Comparison of ENCODE assay signal across 17 cellular contexts in the genomic region with DNA sequence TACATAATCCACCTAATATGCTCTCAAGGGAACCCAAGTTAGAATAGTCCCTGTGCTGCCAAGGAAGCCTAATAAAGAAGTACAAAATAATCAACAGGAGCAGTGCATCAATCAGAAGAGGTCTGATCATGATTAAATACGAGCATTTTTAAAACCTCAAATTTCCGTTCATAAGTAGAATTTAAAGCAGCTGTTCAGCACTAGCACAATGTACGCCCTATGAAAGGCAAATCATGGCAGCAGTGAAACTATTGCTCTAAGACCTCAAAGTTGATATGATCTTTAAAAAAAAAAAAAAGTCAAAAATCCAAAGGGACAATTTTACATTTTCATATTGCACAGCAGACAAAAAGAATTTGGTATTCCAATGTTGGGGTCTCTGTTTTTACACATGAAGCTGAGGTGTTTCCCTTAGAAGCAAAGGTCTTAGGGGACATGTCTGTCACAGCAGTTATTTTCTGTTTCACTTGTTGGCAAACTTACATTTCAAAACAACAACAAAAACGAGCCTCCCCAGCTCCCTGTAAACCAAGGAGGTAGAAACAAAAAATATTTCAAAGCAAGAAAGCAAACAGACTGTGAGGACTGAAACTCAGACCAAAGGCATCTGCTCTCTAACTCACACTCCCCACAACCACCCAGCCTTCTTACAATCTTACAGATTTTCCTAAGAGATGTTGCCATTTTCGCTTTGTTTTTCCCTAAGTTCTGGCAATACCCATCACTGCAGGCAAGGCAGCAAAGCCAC. TPM values are rescaled to one million over a fixed set of nuclear protein-coding genes. Genes with fewer than 3 reads are reported as not detected.
A peak's percentile ranks its signal among the peaks of the same experiment; 100 is the strongest.
DNase-seq lines count a peak whose midpoint lies in the region; ATAC-seq and TF ChIP-seq lines count a peak whose summit lies in the region.
"Had no signal": no experiment of that assay in that cellular context is flagged by ENCODE, and none has a peak within 500 bp of the region (broad histone marks: within the 10 kb centered on the region; RNA-seq: fewer than 3 reads in every experiment).

No MANE protein-coding gene starts in this region.

- H3K4me1 ChIP-seq in heart right ventricle (no peaks in the 10 kb centered on the region), thoracic aorta (ENCODE audit: control insufficient read depth in 1 of 2, low read depth in 2 of 2) (peaks cover 0 to 12% of the 10 kb centered on the region in 2 donors)
- H3K4me1 ChIP-seq: upper lobe of left lung had no signal

- H3K27ac Mint-ChIP-seq in activated CD4-positive, alpha-beta memory T cell treated with anti-CD3 and anti-CD28 coated beads for 36 hours = no peak overlapping the region
- H3K27ac Mint-ChIP-seq: activated CD4-positive, alpha-beta T cell treated with anti-CD3 and anti-CD28 coated beads for 36 hours; CD4-positive, CD25-positive, alpha-beta regulatory T cell had no signal

- WGBS in heart right ventricle, 2 donors = 66 to 69% methylated on average over 5 of the region's 5 CpGs

- no peaks in the 10 kb centered on the region for H3K27me3 Mint-ChIP-seq in activated CD4-positive, alpha-beta memory T cell treated with anti-CD3 and anti-CD28 coated beads for 36 hours
- H3K27me3 Mint-ChIP-seq: activated CD4-positive, alpha-beta T cell treated with anti-CD3 and anti-CD28 coated beads for 36 hours; CD4-positive, CD25-positive, alpha-beta regulatory T cell had no signal

- ATAC-seq in heart right ventricle (no peak), left cardiac atrium (no peak), thoracic aorta (ENCODE audit: insufficient number of reproducible peaks, low FRiP score, low read depth) (no peak), GM19351 (IDR thresholded peaks at IDR 0.05; ENCODE audit: unreplicated experiment) (no peak)
- ATAC-seq: activated CD4-positive, alpha-beta T cell treated with anti-CD3 and anti-CD28 coated beads for 36 hours; activated T-cell treated with anti-CD3 and anti-CD28 coated beads, Interleukin-2, amount 50 U/mL, for 4 hours had no signal

- H3K36me3 ChIP-seq in heart right ventricle (no peaks in the 10 kb centered on the region), thoracic aorta (no peaks in the 10 kb centered on the region)
- H3K36me3 ChIP-seq: upper lobe of left lung had no signal

- H3K27ac ChIP-seq in heart right ventricle (peak overlapping the region in 4 of 10 donors; percentile 14 to 38 (median 20)), thoracic aorta (no peak overlapping the region)
- H3K27ac ChIP-seq: upper lobe of left lung had no signal

- POLR2A ChIA-PET in activated CD4-positive, alpha-beta memory T cell treated with anti-CD3 and anti-CD28 coated beads for 36 hours (lab: Charles Lee) = no interaction called here

- intact Hi-C loops in heart right ventricle (cut with DNase I) (no loop called here), left cardiac atrium (cut with DNase I) (no loop called here)
- intact Hi-C loops in activated CD4-positive, alpha-beta memory T cell treated with anti-CD3 and anti-CD28 coated beads for 36 hours (cut with micrococcal nuclease) = no loop called here

- CTCF ChIA-PET in activated CD4-positive, alpha-beta memory T cell treated with anti-CD3 and anti-CD28 coated beads for 36 hours (lab: Charles Lee) = no interaction called here

- H3K4me3 Mint-ChIP-seq in activated CD4-positive, alpha-beta memory T cell treated with anti-CD3 and anti-CD28 coated beads for 36 hours = no peak overlapping the region
- H3K4me3 Mint-ChIP-seq: activated CD4-positive, alpha-beta T cell treated with anti-CD3 and anti-CD28 coated beads for 36 hours; activated T-cell treated with anti-CD3 and anti-CD28 coated beads, Interleukin-2, amount 50 U/mL, for 4 hours; CD4-positive, CD25-positive, alpha-beta regulatory T cell had no signal

- H3K4me3 ChIP-seq in heart right ventricle (peak overlapping the region in 6 of 10 donors; percentile 3 to 28 (median 24)), thoracic aorta (peak overlapping the region; percentile 18)
- H3K4me3 ChIP-seq: upper lobe of left lung had no signal

- TF ChIP-seq CTCF in heart right ventricle (IDR thresholded peaks at IDR 0.05) (no peak), thoracic aorta (IDR thresholded peaks at IDR 0.05) (no peak)

- H3K4me1 Mint-ChIP-seq in activated CD4-positive, alpha-beta memory T cell treated with anti-CD3 and anti-CD28 coated beads for 36 hours (ENCODE audit: low read depth) = no peaks in the 10 kb centered on the region
- H3K4me1 Mint-ChIP-seq: activated CD4-positive, alpha-beta T cell treated with anti-CD3 and anti-CD28 coated beads for 36 hours; CD4-positive, CD25-positive, alpha-beta regulatory T cell had no signal

- no peaks in the 10 kb centered on the region for H3K36me3 Mint-ChIP-seq in activated CD4-positive, alpha-beta memory T cell treated with anti-CD3 and anti-CD28 coated beads for 36 hours
- H3K36me3 Mint-ChIP-seq: CD4-positive, CD25-positive, alpha-beta regulatory T cell had no signal

- no peak for DNase-seq in heart right ventricle
- no peak for DNase-seq in left cardiac atrium
- DNase-seq in OCI-M1 (lab: John Stamatoyannopoulos, UW) = peak; percentile 39
- peak; percentile 14 for DNase-seq in fibroblast of peridontal ligament (ENCODE audit: extremely low read depth)
- DNase-seq in thoracic aorta (ENCODE audit: low spot score) = no peak
- DNase-seq in T1000 (lab: John Stamatoyannopoulos, UW) = no peak
- no peak for DNase-seq in activated CD4-positive, alpha-beta memory T cell treated with anti-CD3 and anti-CD28 coated beads for 36 hours
- DNase-seq: activated CD4-positive, alpha-beta T cell treated with anti-CD3 and anti-CD28 coated beads for 36 hours; activated T-cell treated with anti-CD3 and anti-CD28 coated beads, Interleukin-2, amount 50 U/mL, for 4 hours; CD4-positive, CD25-positive, alpha-beta regulatory T cell; Karpas-422; kidney; midbrain; SHP77 treated with DMSO at 0.1 percent for 48 hours; upper lobe of left lung had no signal

- H3K9me3 ChIP-seq in heart right ventricle (no peaks in the 10 kb centered on the region), thoracic aorta (no peaks in the 10 kb centered on the region)
- H3K9me3 ChIP-seq: upper lobe of left lung had no signal

- no peaks in the 10 kb centered on the region for H3K27me3 ChIP-seq in heart right ventricle
- H3K27me3 ChIP-seq in thoracic aorta (replicated peaks; ENCODE audit: insufficient read depth) = no peaks in the 10 kb centered on the region
- H3K27me3 ChIP-seq: upper lobe of left lung had no signal

- no peaks in the 10 kb centered on the region for H3K9me3 Mint-ChIP-seq in activated CD4-positive, alpha-beta memory T cell treated with anti-CD3 and anti-CD28 coated beads for 36 hours

RNA-seq across cellular contexts. Expression of a gene that starts 28.2 kb away (rescaled TPM):
- total RNA-seq in heart right ventricle = 1 to 10 TPM; 1.8 to 4.3 (median 2.5) TPM
- under 1 TPM; 0.17 to 0.66 TPM for polyA plus RNA-seq in heart right ventricle
- 10 to 100 TPM in 1 of 2 donors, 1 to 10 TPM in 1; 7.6 to 13.2 TPM for total RNA-seq in left cardiac atrium
- 10 to 100 TPM; 36.8 to 37.0 TPM for total RNA-seq in thoracic aorta
- total RNA-seq in activated CD4-positive, alpha-beta memory T cell treated with anti-CD3 and anti-CD28 coated beads for 36 hours = under 1 TPM; 0.69 to 0.70 TPM
- total RNA-seq: CD4-positive, CD25-positive, alpha-beta regulatory T cell; T-helper 2 cell treated with Interferon-gamma antibody and Interleukin-4, amounts not matched to agents 100 ng/mL and 5 ng/mL, for 36 hours had no signal
- polyA plus RNA-seq: CD4-positive, CD25-positive, alpha-beta regulatory T cell had no signal

Comparison
In these comparisons a context has a peak if more than half of its experiments do, and no peak if none do; other contexts are left out.
1. DNase-seq: peak in OCI-M1 (single experiment) and fibroblast of peridontal ligament (single experiment); none in heart right ventricle (0 of 2), left cardiac atrium (single experiment), thoracic aorta (single experiment), T1000 (single experiment) and activated CD4-positive, alpha-beta memory T cell treated with anti-CD3 and anti-CD28 coated beads for 36 hours (single experiment).